In the genomic region with DNA sequence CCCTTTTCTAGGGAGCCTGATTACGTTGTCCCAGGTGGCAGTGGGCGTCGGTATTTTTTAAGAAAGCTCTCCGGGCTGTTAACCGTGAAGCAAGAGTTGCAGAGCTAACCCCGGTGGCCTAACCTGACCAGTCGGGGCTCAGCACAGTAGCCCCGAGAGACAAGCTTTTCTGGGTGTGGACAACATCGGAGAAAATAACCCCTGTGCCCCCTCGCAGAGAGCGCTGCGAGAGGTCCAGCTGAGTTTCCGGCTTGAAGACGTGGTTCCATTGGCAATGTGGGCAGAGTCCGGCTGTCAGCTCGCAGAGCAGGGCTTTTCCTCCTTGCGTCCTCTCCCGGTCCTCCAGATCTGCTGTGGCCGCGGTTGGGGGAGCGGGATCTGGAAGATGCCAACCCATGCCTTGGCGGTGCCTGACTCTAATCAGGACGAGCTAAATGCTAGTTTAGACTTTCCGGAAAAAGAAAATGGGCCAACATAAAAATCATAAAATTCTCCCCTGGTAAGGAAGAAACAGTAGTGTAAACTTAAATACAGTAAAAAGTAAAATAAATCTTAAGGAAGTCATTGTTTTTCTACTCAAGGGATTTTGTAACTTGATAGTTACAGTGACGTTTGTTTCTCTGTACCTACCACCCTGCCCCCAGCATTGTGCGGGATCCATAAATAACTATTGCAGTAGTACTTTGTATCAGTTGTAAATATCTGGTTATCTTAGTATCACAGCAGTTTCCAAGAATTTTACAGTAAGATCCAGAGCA, we compare ENCODE assay signal across 8 cellular contexts. TPM values are rescaled to one million over a fixed set of nuclear protein-coding genes. Genes with fewer than 3 reads are reported as not detected.
A peak's percentile ranks its signal among the peaks of the same experiment; 100 is the strongest.
DNase-seq lines count a peak whose midpoint lies in the region; ATAC-seq, FAIRE-seq and TF ChIP-seq lines count a peak whose summit lies in the region.

No MANE protein-coding gene starts in this region.

- no peak for TF ChIP-seq CTCF in bronchial epithelial cell (IDR thresholded peaks at IDR 0.05; ENCODE audit: insufficient read depth, low read length, severe bottlenecking)

- ATAC-seq in GM19043 (IDR thresholded peaks at IDR 0.05; ENCODE audit: low read depth, unreplicated experiment), result peak; percentile 44
- ATAC-seq in HG03159 (IDR thresholded peaks at IDR 0.05; ENCODE audit: unreplicated experiment), result peak; percentile 44

- H3K4me2 ChIP-seq in skeletal muscle satellite cell (ENCODE audit: low read length), result peak overlapping the region; percentile 97

- DNase-seq in CMK (ENCODE audit: low read depth) (peak; percentile 24), OCI-M1 (lab: John Stamatoyannopoulos, UW) (peak; percentile 76), bronchial epithelial cell (ENCODE audit: low read depth) (peak; percentile 48), islet precursor cell (peak; percentile 83)
- no peak for DNase-seq in activated CD4-positive, alpha-beta T cell treated with anti-CD3 and anti-CD28 coated beads for 48 hours

- H3K4me1 ChIP-seq in skeletal muscle satellite cell (ENCODE audit: control insufficient read depth, insufficient read depth, low read length), result peaks cover 17% of the 10 kb centered on the region

- H3K36me3 ChIP-seq in bronchial epithelial cell (ENCODE audit: control insufficient read depth, insufficient read depth, low read length) (no peaks in the 10 kb centered on the region), skeletal muscle satellite cell (ENCODE audit: insufficient read depth, low read length) (no peaks in the 10 kb centered on the region)

- H3K27me3 ChIP-seq in bronchial epithelial cell (ENCODE audit: control insufficient read depth, insufficient read depth, low read length), result no peaks in the 10 kb centered on the region
- no peaks in the 10 kb centered on the region for H3K27me3 ChIP-seq in skeletal muscle satellite cell (ENCODE audit: control insufficient read depth, insufficient read depth, low read length)

- H3K4me3 ChIP-seq in bronchial epithelial cell (ENCODE audit: low read depth, low read length) (peak overlapping the region; percentile 67), skeletal muscle satellite cell (ENCODE audit: low read length) (peak overlapping the region; percentile 89)

- H3K9me3 ChIP-seq in skeletal muscle satellite cell (replicated peaks; ENCODE audit: low read length), result no peaks in the 10 kb centered on the region

- H3K9ac ChIP-seq in skeletal muscle satellite cell (ENCODE audit: low read depth, low read length), result peak overlapping the region; percentile 81

- FAIRE-seq in bronchial epithelial cell (lab: Jason Lieb, UNC), result no peak

RNA-seq across cellular contexts. Expression of gene PLA2G12A, which starts 0.6 kb away (rescaled TPM):
- 52.1 and 54.0 TPM in 2 replicates for total RNA-seq in bronchial epithelial cell
- 11.9 and 90.4 TPM in 2 replicates for total RNA-seq in skeletal muscle satellite cell (2012; rRNA removed)

RNA-seq across cellular contexts. Expression of gene CASP6, which starts 27.2 kb away (rescaled TPM):
- total RNA-seq in bronchial epithelial cell, result 27.7 and 54.0 TPM in 2 replicates
- total RNA-seq in skeletal muscle satellite cell (2012; rRNA removed), result 8.9 and 22.9 TPM in 2 replicates
